10 cellular contexts compared by ENCODE assay signal in genomic region chr15:30921781-30922371, GRCh38. TPM values are rescaled to one million over a fixed set of nuclear protein-coding genes. Genes with fewer than 3 reads are reported as not detected.
DNase-seq lines count a peak whose midpoint lies in the region; FAIRE-seq and TF ChIP-seq lines count a peak whose summit lies in the region.
"Had no signal": no experiment of that assay in that cellular context is flagged by ENCODE, and none has a peak within 500 bp of the region (broad histone marks: within the 10 kb centered on the region; RNA-seq: fewer than 3 reads in every experiment).

No MANE protein-coding gene starts in this region.

- FAIRE-seq in endothelial cell of umbilical vein (lab: Jason Lieb, UNC) = peak; percentile 21
- FAIRE-seq in H54 (lab: Jason Lieb, UNC) = no peak

- intact Hi-C loops in endothelial cell of umbilical vein (cut with micrococcal nuclease) = no loop called here

- H3K27me3 ChIP-seq in endothelial cell of umbilical vein (ENCODE audit: control insufficient read depth in 2 of 2, insufficient read depth in 2 of 2, low read length in 2 of 2) (no peaks in the 10 kb centered on the region), smooth muscle cell (ENCODE audit: low read depth) (no peaks in the 10 kb centered on the region), SJCRH30 (no peaks in the 10 kb centered on the region)
- H3K27me3 ChIP-seq: body of pancreas, vagina had no signal

- H3K9me3 ChIP-seq in endothelial cell of umbilical vein (replicated peaks; ENCODE audit: control insufficient read depth, insufficient read depth, low read length) (no peaks in the 10 kb centered on the region), smooth muscle cell (replicated peaks; ENCODE audit: low read depth) (no peaks in the 10 kb centered on the region), SJCRH30 (replicated peaks) (no peaks in the 10 kb centered on the region)
- H3K9me3 ChIP-seq: body of pancreas, vagina had no signal

- H3K4me1 ChIP-seq in endothelial cell of umbilical vein (ENCODE audit: control insufficient read depth, extremely low read depth, insufficient read depth, low read length) (peaks cover 18% of the 10 kb centered on the region), smooth muscle cell (ENCODE audit: low read depth) (peaks cover 26% of the 10 kb centered on the region), SJCRH30 (no peaks in the 10 kb centered on the region)
- H3K4me1 ChIP-seq: body of pancreas, vagina had no signal

- H3K79me2 ChIP-seq in endothelial cell of umbilical vein (ENCODE audit: control insufficient read depth, insufficient read depth, low read length) (no peaks in the 10 kb centered on the region), smooth muscle cell (ENCODE audit: low read depth) (no peaks in the 10 kb centered on the region)

- H3K9ac ChIP-seq in endothelial cell of umbilical vein (replicated peaks; ENCODE audit: extremely low read depth, insufficient read depth, low read length) (no peak overlapping the region), smooth muscle cell (ENCODE audit: low read depth) (no peak overlapping the region)

- peak overlapping the region; percentile 60 for H3K27ac ChIP-seq in endothelial cell of umbilical vein (ENCODE audit: insufficient read depth, low read depth, low read length)
- peak overlapping the region; percentile 86 for H3K27ac ChIP-seq in smooth muscle cell (ENCODE audit: low read depth)
- H3K27ac ChIP-seq in SJCRH30 = no peak overlapping the region
- H3K27ac ChIP-seq: body of pancreas, vagina had no signal

- peaks cover 5 to 13% of the 10 kb centered on the region in 2 experiments for H3K36me3 ChIP-seq in endothelial cell of umbilical vein (ENCODE audit: control insufficient read depth in 2 of 2, extremely low read depth in 1 of 2, insufficient read depth in 2 of 2, low read length in 2 of 2)
- peaks cover 11% of the 10 kb centered on the region for H3K36me3 ChIP-seq in smooth muscle cell (ENCODE audit: low read depth)
- peaks cover 40% of the 10 kb centered on the region for H3K36me3 ChIP-seq in SJCRH30

- CTCF ChIA-PET in endothelial cell of umbilical vein (lab: Charles Lee) = interaction anchor here (3.8 kb wide), 1 partner anchor 207 kb away, joined by 24 read pairs; no protein-coding TSS in a partner anchor

- POLR2A ChIA-PET in endothelial cell of umbilical vein (lab: Charles Lee) = no interaction called here

- H4K20me1 ChIP-seq in endothelial cell of umbilical vein (replicated peaks; ENCODE audit: control insufficient read depth, extremely low read depth, insufficient read depth, low read length) (no peaks in the 10 kb centered on the region), smooth muscle cell (ENCODE audit: low read depth) (no peaks in the 10 kb centered on the region)

- TF ChIP-seq POLR2A in endothelial cell of umbilical vein (IDR thresholded peaks at IDR 0.05; ENCODE audit: low read depth, low read length) (no peak), H54 (IDR thresholded peaks at IDR 0.05; ENCODE audit: low read depth, low read length) (no peak)

- no TSS peak for BruUV-seq in endothelial cell of umbilical vein (replicated peaks; lab: Mats Ljungman, UMichigan)

- no peak overlapping the region for H3K4me3 ChIP-seq in endothelial cell of umbilical vein (replicated peaks in 1 of 3; ENCODE audit: insufficient read depth in 1 of 3, low read depth in 1 of 3, low read length in 3 of 3)
- H3K4me3 ChIP-seq in smooth muscle cell = no peak overlapping the region
- H3K4me3 ChIP-seq in SJCRH30 = no peak overlapping the region
- H3K4me3 ChIP-seq: body of pancreas, vagina had no signal

- WGBS in smooth muscle cell (ENCODE audit: low lambda C conversion rate) = 58% methylated on average over 9 of the region's 9 CpGs

- DNase-seq in LHCN-M2 (ENCODE audit: low read depth) (peak; percentile 78), endothelial cell of umbilical vein (ENCODE audit: low read depth, low spot score) (peak; percentile 57), medulla oblongata (ENCODE audit: extremely low spot score) (peak; percentile 76), smooth muscle cell (lab: John Stamatoyannopoulos, UW; ENCODE audit: unreplicated experiment) (no peak), SJCRH30 (no peak), H54 (ENCODE audit: insufficient read length, low spot score) (no peak), NOMO-1 treated with DMSO at 0.1 percent for 48 hours (lab: John Stamatoyannopoulos, UW; ENCODE audit: unreplicated experiment) (no peak)
- DNase-seq: body of pancreas, Karpas-422 had no signal

- H3K9me1 ChIP-seq in endothelial cell of umbilical vein (replicated peaks; ENCODE audit: control insufficient read depth, extremely low read depth, insufficient read depth, low read length) = no peaks in the 10 kb centered on the region

- H2AFZ ChIP-seq in endothelial cell of umbilical vein (ENCODE audit: low read depth, low read length) (no peak overlapping the region), smooth muscle cell (ENCODE audit: low read depth) (no peak overlapping the region)

- TF ChIP-seq CTCF in endothelial cell of umbilical vein (IDR thresholded peaks at IDR 0.05; ENCODE audit: extremely low read depth in 1 of 2, insufficient read depth in 1 of 2, low read depth in 1 of 2, low read length in 2 of 2) (no peak), smooth muscle cell (IDR thresholded peaks at IDR 0.05; ENCODE audit: borderline replicate concordance, insufficient read depth, poor library complexity, severe bottlenecking) (no peak)

- H3F3A ChIP-seq in smooth muscle cell (ENCODE audit: low read depth) = no peaks in the 10 kb centered on the region

- H3K4me2 ChIP-seq in endothelial cell of umbilical vein (ENCODE audit: insufficient read depth, low read length) (no peak overlapping the region), smooth muscle cell (peak overlapping the region; percentile 17)

- dilution Hi-C loops in endothelial cell of umbilical vein (cut with MboI; ENCODE audit: extremely low pct_ligation_motif_present, low sequenced_read_pairs) = no loop called here

TF ChIP-seq in endothelial cell of umbilical vein, 7 proteins besides CTCF, POLR2A, EP300 and RAD21:
- TF ChIP-seq EZH2 (IDR thresholded peaks at IDR 0.05; ENCODE audit: borderline replicate concordance, low read depth, low read length, severe bottlenecking) (no peak), MAX (IDR thresholded peaks at IDR 0.05; ENCODE audit: insufficient read depth, insufficient read length) (no peak), MYC (IDR thresholded peaks at IDR 0.05; ENCODE audit: low read depth, low read length) (no peak)

RNA-seq across cellular contexts. Expression of gene FAN1, which starts 18.2 kb away (rescaled TPM):
- total RNA-seq in LHCN-M2 (2014; rRNA removed) (17.7 and 23.2 TPM in 2 replicates), endothelial cell of umbilical vein (11.7 and 12.0 TPM in 2 replicates), smooth muscle cell (12.1 and 20.2 TPM in 2 replicates)
- 5.3 TPM for polyA plus RNA-seq in LHCN-M2 (2012)
- polyA plus RNA-seq in endothelial cell of umbilical vein (3.5 and 4.3 TPM in 2 replicates), smooth muscle cell (7.2 and 7.7 TPM in 2 replicates)
- 3.6 and 4.1 TPM in 2 replicates for polyA plus RNA-seq in endothelial cell of umbilical vein (2011; cell fraction: cytosol; rRNA removed)
- polyA plus RNA-seq in endothelial cell of umbilical vein (2011; cell fraction: nucleus; rRNA removed) = 23.3 and 26.6 TPM in 2 replicates
- polyA plus RNA-seq in endothelial cell of umbilical vein (2012) = 10.2 and 12.2 TPM in 2 replicates
- polyA minus RNA-seq in endothelial cell of umbilical vein = 5.3 and 10.1 TPM in 2 replicates
- 5.3 TPM for polyA minus RNA-seq in endothelial cell of umbilical vein (2011; cell fraction: cytosol; rRNA and poly(A)+ RNA removed)
- 8.6 and 12.8 TPM in 2 replicates for polyA minus RNA-seq in endothelial cell of umbilical vein (2011; cell fraction: nucleus; rRNA and poly(A)+ RNA removed)
- total RNA-seq in SJCRH30 (2014; rRNA removed; shearing (Covaris generic)) = 21.5 TPM in 2 replicates

Comparison
In these comparisons a context has a peak if more than half of its experiments do, and no peak if none do; other contexts are left out.
1. DNase-seq: peak in LHCN-M2 (single experiment), endothelial cell of umbilical vein (single experiment) and medulla oblongata (single experiment); none in smooth muscle cell (single experiment), SJCRH30 (0 of 2), H54 (single experiment) and NOMO-1 treated with DMSO at 0.1 percent for 48 hours (single experiment).